Comparison of ENCODE assay signal across 16 cellular contexts in the genomic region with DNA sequence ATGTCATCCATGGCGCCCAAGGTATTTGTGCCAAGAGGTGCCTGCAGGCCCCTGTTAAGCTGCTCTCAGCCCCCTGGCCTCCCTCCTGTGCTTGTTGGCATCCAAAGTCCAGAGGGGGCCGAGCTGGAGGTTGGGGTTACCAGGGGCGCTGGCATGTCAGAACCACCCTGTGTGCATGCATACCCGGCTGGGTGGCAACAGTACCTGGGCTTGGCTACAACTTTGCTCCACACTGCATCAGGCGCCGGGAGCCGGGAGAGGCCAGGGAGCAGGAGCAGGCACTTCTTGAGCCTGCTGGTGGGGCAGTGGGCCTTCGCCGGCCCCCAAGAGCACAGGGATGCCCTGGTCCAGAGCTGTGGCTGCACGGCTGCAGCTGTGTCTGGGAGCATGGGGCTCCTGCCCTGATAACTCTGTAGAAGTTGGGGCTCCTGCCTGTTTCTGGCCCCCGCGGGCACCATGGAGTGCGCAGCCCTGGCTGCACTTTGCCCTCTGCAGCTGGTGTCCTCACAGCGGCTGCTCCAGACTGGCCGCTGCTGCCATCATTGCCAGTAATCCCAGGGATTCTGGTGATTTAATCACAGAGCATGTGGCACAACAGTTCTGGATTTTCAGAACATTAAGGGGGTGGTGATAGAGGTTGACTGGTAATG.
"Had no signal": no experiment of that assay in that cellular context is flagged by ENCODE, and none has a peak within 500 bp of the region (broad histone marks: within the 10 kb centered on the region; RNA-seq: fewer than 3 reads in every experiment).

No MANE protein-coding gene starts in this region.

- H3K9me3 Mint-ChIP-seq: activated CD4-positive, alpha-beta memory T cell treated with anti-CD3 and anti-CD28 coated beads for 36 hours; activated naive CD8-positive, alpha-beta T cell treated with anti-CD3 and anti-CD28 coated beads, Interleukin-2, amount 10 ng/mL, durations not matched to agents 7 days and 5 days; immature natural killer cell; nephron; stimulated activated naive CD8-positive, alpha-beta T cell treated with anti-CD3 and anti-CD28 coated beads, Interleukin-15, amount 100 ng/mL, for 72 hours; T-helper 2 cell treated with Interferon-gamma antibody and Interleukin-4, amounts not matched to agents 5 μg/mL and 100 μg/mL, for 36 hours had no signal

- ATAC-seq: left cardiac atrium had no signal

- H3K36me3 Mint-ChIP-seq: activated naive CD8-positive, alpha-beta T cell treated with anti-CD3 and anti-CD28 coated beads, Interleukin-2, amount 10 ng/mL, durations not matched to agents 7 days and 5 days had no signal

- H3K27ac Mint-ChIP-seq: activated CD4-positive, alpha-beta memory T cell treated with anti-CD3 and anti-CD28 coated beads for 36 hours; activated naive CD8-positive, alpha-beta T cell treated with anti-CD3 and anti-CD28 coated beads, Interleukin-2, amount 10 ng/mL, durations not matched to agents 7 days and 5 days; immature natural killer cell; stimulated activated naive CD8-positive, alpha-beta T cell treated with anti-CD3 and anti-CD28 coated beads, Interleukin-15, amount 100 ng/mL, for 72 hours; T-helper 2 cell treated with Interferon-gamma antibody and Interleukin-4, amounts not matched to agents 5 μg/mL and 100 μg/mL, for 36 hours had no signal

- DNase-seq: activated CD4-positive, alpha-beta memory T cell treated with anti-CD3 and anti-CD28 coated beads for 36 hours; activated CD4-positive, alpha-beta T cell treated with anti-CD3 and anti-CD28 coated beads for 1 hour; activated gamma-delta T cell; activated naive CD8-positive, alpha-beta T cell treated with anti-CD3 and anti-CD28 coated beads, Interleukin-2, amount 10 ng/mL, durations not matched to agents 7 days and 5 days; activated T-cell treated with anti-CD3 and anti-CD28 coated beads, Interleukin-2, amount 50 U/mL, for 48 hours; anterior cingulate cortex; effector CD4-positive, alpha-beta T cell; immature natural killer cell; left cardiac atrium; mammary epithelial cell; stimulated activated CD4-positive, alpha-beta T cell treated with anti-CD3 and anti-CD28 coated beads, Interleukin-4, amount 100 ng/mL, for 1 hour; stimulated activated naive CD8-positive, alpha-beta T cell treated with anti-CD3 and anti-CD28 coated beads, Interleukin-15, amount 100 ng/mL, for 72 hours; SW 1271; transverse colon had no signal

- H3K36me3 ChIP-seq: transverse colon had no signal

- H3K4me3 ChIP-seq: transverse colon had no signal

- H3K4me3 Mint-ChIP-seq: activated CD4-positive, alpha-beta memory T cell treated with anti-CD3 and anti-CD28 coated beads for 36 hours; activated naive CD8-positive, alpha-beta T cell treated with anti-CD3 and anti-CD28 coated beads, Interleukin-2, amount 10 ng/mL, durations not matched to agents 7 days and 5 days; immature natural killer cell; nephron; stimulated activated naive CD8-positive, alpha-beta T cell treated with anti-CD3 and anti-CD28 coated beads, Interleukin-15, amount 100 ng/mL, for 72 hours; T-helper 2 cell treated with Interferon-gamma antibody and Interleukin-4, amounts not matched to agents 5 μg/mL and 100 μg/mL, for 36 hours had no signal

- H3K27me3 Mint-ChIP-seq: activated CD4-positive, alpha-beta memory T cell treated with anti-CD3 and anti-CD28 coated beads for 36 hours; activated naive CD8-positive, alpha-beta T cell treated with anti-CD3 and anti-CD28 coated beads, Interleukin-2, amount 10 ng/mL, durations not matched to agents 7 days and 5 days; stimulated activated naive CD8-positive, alpha-beta T cell treated with anti-CD3 and anti-CD28 coated beads, Interleukin-15, amount 100 ng/mL, for 72 hours had no signal

- H3K27me3 ChIP-seq: transverse colon had no signal

- H3K9me3 ChIP-seq: transverse colon had no signal
